12 cellular contexts compared by ENCODE assay signal in the genomic region with DNA sequence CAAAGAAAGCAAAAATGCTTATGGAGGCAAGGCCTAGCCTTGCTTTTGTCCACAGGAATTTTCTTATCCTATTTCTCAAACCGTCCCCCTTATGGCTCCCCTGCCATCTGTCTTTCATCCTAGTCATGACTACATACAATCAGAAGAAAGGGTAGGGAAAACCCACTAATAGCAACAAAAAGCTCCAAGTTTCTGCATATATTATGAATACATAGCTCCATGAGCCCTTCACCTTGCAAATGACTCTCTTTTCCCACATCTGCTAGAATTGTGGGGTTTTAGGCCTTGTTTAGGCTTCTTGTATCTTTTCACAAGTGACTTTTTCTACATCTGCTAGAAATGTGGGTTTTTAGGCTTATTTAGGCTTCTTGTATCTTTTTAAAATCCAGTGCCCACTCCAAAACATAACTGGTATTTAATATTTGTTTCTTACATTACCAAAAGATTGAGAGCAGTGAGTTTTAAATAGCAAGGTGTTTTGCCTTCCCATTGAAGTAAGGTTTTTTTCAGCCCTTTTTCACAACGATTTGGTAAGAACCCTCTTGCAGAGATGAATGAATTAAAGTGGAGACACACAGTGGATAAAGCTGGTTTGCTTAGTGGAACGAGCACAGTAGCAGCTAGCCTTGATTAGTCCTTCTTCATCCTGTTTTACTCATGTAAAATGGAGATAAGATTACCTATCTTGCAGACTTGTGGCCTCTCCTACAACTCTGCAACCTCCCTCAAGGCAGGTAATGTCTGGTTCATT. TPM values are rescaled to one million over a fixed set of nuclear protein-coding genes. Genes with fewer than 3 reads are reported as not detected.
DNase-seq lines count a peak whose midpoint lies in the region; ATAC-seq and TF ChIP-seq lines count a peak whose summit lies in the region.
"Had no signal": no experiment of that assay in that cellular context is flagged by ENCODE, and none has a peak within 500 bp of the region (broad histone marks: within the 10 kb centered on the region; RNA-seq: fewer than 3 reads in every experiment).

No MANE protein-coding gene starts in this region.

- H3K9me3 ChIP-seq in SJSA1 (replicated peaks), result 0 out of 2 replicates have a peak, but pooled peaks cover 3% of the 10 kb centered on the region

- DNase-seq in HFFc6 (no peak), SJSA1 (ENCODE audit: low read depth in 1 of 2, low spot score in 2 of 2) (no peak), epithelial cell of esophagus (ENCODE audit: low read depth) (peak; percentile 88), progenitor cell of endocrine pancreas (ENCODE audit: low spot score, unreplicated experiment) (no peak), NCI-H2227 (lab: John Stamatoyannopoulos, UW; ENCODE audit: unreplicated experiment) (no peak), left colon (no peak), MV-4-11 (lab: John Stamatoyannopoulos, UW) (no peak)
- no peak for DNase-seq in stimulated activated CD4-positive, alpha-beta T cell treated with anti-CD3 and anti-CD28 coated beads, Interleukin-4, amount 100 ng/mL, for 24 hours
- DNase-seq: activated CD4-positive, alpha-beta T cell treated with anti-CD3 and anti-CD28 coated beads, Interleukin-2, amount 10 ng/mL, durations not matched to agents 7 days and 5 days; CD4-positive, alpha-beta memory T cell; islet precursor cell; naive thymus-derived CD8-positive, alpha-beta T cell had no signal

- H3K27me3 Mint-ChIP-seq in HFFc6 (ENCODE audit: insufficient read depth) (peaks cover 10% of the 10 kb centered on the region), progenitor cell of endocrine pancreas (no peaks in the 10 kb centered on the region)
- H3K27me3 Mint-ChIP-seq: CD4-positive, alpha-beta memory T cell; naive thymus-derived CD8-positive, alpha-beta T cell had no signal

- H3K9me3 Mint-ChIP-seq in HFFc6, result no peaks in the 10 kb centered on the region
- no peaks in the 10 kb centered on the region for H3K9me3 Mint-ChIP-seq in progenitor cell of endocrine pancreas (ENCODE audit: low read depth)
- H3K9me3 Mint-ChIP-seq: activated CD4-positive, alpha-beta T cell treated with anti-CD3 and anti-CD28 coated beads, Interleukin-2, amount 10 ng/mL, durations not matched to agents 7 days and 5 days; CD4-positive, alpha-beta memory T cell; naive thymus-derived CD8-positive, alpha-beta T cell had no signal

- H3K4me1 Mint-ChIP-seq in HFFc6 (ENCODE audit: low read depth) (peaks cover 30% of the 10 kb centered on the region), progenitor cell of endocrine pancreas (ENCODE audit: low read depth) (peaks cover 32% of the 10 kb centered on the region)

- H3K4me3 ChIP-seq in SJSA1, result no peak overlapping the region
- H3K4me3 ChIP-seq in epithelial cell of esophagus (ENCODE audit: low read length), result no peak overlapping the region

- H3K36me3 ChIP-seq in SJSA1, result peaks cover 58% of the 10 kb centered on the region

- H3K36me3 Mint-ChIP-seq in HFFc6 (ENCODE audit: low read depth) (peaks cover 30% of the 10 kb centered on the region), progenitor cell of endocrine pancreas (ENCODE audit: insufficient read depth) (peaks cover 13% of the 10 kb centered on the region)

- TF ChIP-seq CTCF in HFFc6 (IDR thresholded peaks at IDR 0.05) (no peak), epithelial cell of esophagus (IDR thresholded peaks at IDR 0.05; ENCODE audit: insufficient read depth, low read depth, low read length, missing control alignments) (no peak), progenitor cell of endocrine pancreas (IDR thresholded peaks at IDR 0.05; ENCODE audit: unreplicated experiment) (no peak)

- H3K27ac Mint-ChIP-seq in HFFc6, result peak overlapping the region; percentile 89
- peak overlapping the region; percentile 88 for H3K27ac Mint-ChIP-seq in progenitor cell of endocrine pancreas
- H3K27ac Mint-ChIP-seq: activated CD4-positive, alpha-beta T cell treated with anti-CD3 and anti-CD28 coated beads, Interleukin-2, amount 10 ng/mL, durations not matched to agents 7 days and 5 days had no signal

- H3K4me1 ChIP-seq in SJSA1 (replicated peaks), result peaks cover 21% of the 10 kb centered on the region

- H3K27ac ChIP-seq in SJSA1, result peak overlapping the region; percentile 80; the same call in 1 of the 2 replicates

- H3K27me3 ChIP-seq in SJSA1 (replicated peaks), result no peaks in the 10 kb centered on the region

- ATAC-seq in left colon, result no peak
- ATAC-seq: naive thymus-derived CD8-positive, alpha-beta T cell had no signal

- intact Hi-C loops in left colon (cut with DNase I, micrococcal nuclease), result loop anchor here in 1 of 2 donors (5.0 kb wide), 1 partner anchor 73 kb away; no protein-coding TSS in a partner anchor

- H3K4me3 Mint-ChIP-seq in HFFc6 (peak overlapping the region; percentile 33; the same call in 1 of the 2 replicates), progenitor cell of endocrine pancreas (ENCODE audit: low read depth) (no peak overlapping the region)
- H3K4me3 Mint-ChIP-seq: activated CD4-positive, alpha-beta T cell treated with anti-CD3 and anti-CD28 coated beads, Interleukin-2, amount 10 ng/mL, durations not matched to agents 7 days and 5 days; CD4-positive, alpha-beta memory T cell had no signal

RNA-seq across cellular contexts. Expression of a gene that starts 4.4 kb away (rescaled TPM):
- total RNA-seq in HFFc6 (2021; fragmentation: NEBNext Ultra II Directional; extraction: Animal tissue kit (Norgen Biotek cat#: 25700)), result 10 to 100 TPM; 80.3 to 93.2 (median 83.8) TPM
- 63.1 and 125 TPM in 2 replicates for total RNA-seq in SJSA1 (2014; rRNA removed; shearing (Covaris generic))
- total RNA-seq in progenitor cell of endocrine pancreas (47.7 and 56.2 TPM in 2 replicates), left colon (10 to 100 TPM; 43.4 to 49.7 TPM)
